8 cellular contexts compared by ENCODE assay signal in genomic region chr1:234986750-234987414, GRCh38.
A peak's percentile ranks its signal among the peaks of the same experiment; 100 is the strongest.
DNase-seq lines count a peak whose midpoint lies in the region; ATAC-seq and TF ChIP-seq lines count a peak whose summit lies in the region.

No MANE protein-coding gene starts in this region.

- dilution Hi-C loops in mammary epithelial cell (cut with HindIII; ENCODE audit: low sequenced_read_pairs) = no loop called here

- H3K27ac ChIP-seq in mammary epithelial cell (ENCODE audit: insufficient read depth, low read depth, low read length) = peak overlapping the region; percentile 37
- peak overlapping the region; percentile 83 to 94 for H3K27ac ChIP-seq in lung (ENCODE audit: low read depth in 1 of 2, low read length in 1 of 2)
- H3K27ac ChIP-seq in tibial nerve = peak overlapping the region; percentile 73 to 93 (median 86)

- CTCF ChIA-PET in activated CD4-positive, alpha-beta T cell treated with anti-CD3 and anti-CD28 coated beads, Interleukin-2, amount 10 ng/mL, durations not matched to agents 7 days and 5 days (lab: Charles Lee) = interaction anchor here (1.8 kb wide), 1 partner anchor 10 kb away, joined by 3 read pairs; no protein-coding TSS in a partner anchor
- CTCF ChIA-PET in mammary epithelial cell (lab: Charles Lee; ENCODE audit: low non-redundant PET) = no interaction called here

- H3K4me2 ChIP-seq in mammary epithelial cell (ENCODE audit: insufficient read depth, low read depth, low read length) = no peak overlapping the region

- H2AFZ ChIP-seq in mammary epithelial cell (ENCODE audit: low read depth, low read length) = peak overlapping the region; percentile 46

- TF ChIP-seq CTCF in mammary epithelial cell (conservative IDR thresholded peaks at IDR 0.05 in 1 of 2, IDR thresholded peaks at IDR 0.05 in 1 of 2; ENCODE audit: extremely low read depth in 1 of 2, insufficient read depth in 1 of 2, low read depth in 1 of 2, low read length in 2 of 2) (no peak), lung (IDR thresholded peaks at IDR 0.05; ENCODE audit: control extremely low read depth, extremely low read depth) (no peak), tibial nerve (IDR thresholded peaks at IDR 0.05) (no peak)

- peak overlapping the region; percentile 16 for H3K9ac ChIP-seq in mammary epithelial cell (ENCODE audit: insufficient read depth, low read length)

- no peaks in the 10 kb centered on the region for H3K27me3 Mint-ChIP-seq in activated CD4-positive, alpha-beta T cell treated with anti-CD3 and anti-CD28 coated beads, Interleukin-2, amount 10 ng/mL, durations not matched to agents 7 days and 5 days

- no peaks in the 10 kb centered on the region for H3K79me2 ChIP-seq in mammary epithelial cell (ENCODE audit: insufficient read depth, low read length)

- in situ Hi-C loops in mammary epithelial cell (cut with MboI; ENCODE audit: low sequenced_read_pairs in 2 of 2) = no loop called here

- H3K4me1 ChIP-seq in mammary epithelial cell (ENCODE audit: insufficient read depth, low read length) (peaks cover 23% of the 10 kb centered on the region), lung (ENCODE audit: control insufficient read depth in 2 of 2, insufficient read depth in 2 of 2, low read length in 2 of 2) (peaks cover 3 to 16% of the 10 kb centered on the region in 2 donors), tibial nerve (peaks cover 0 to 65% (median 51%) of the 10 kb centered on the region in 4 donors)

- no peak overlapping the region for H3K4me3 Mint-ChIP-seq in activated CD4-positive, alpha-beta T cell treated with anti-CD3 and anti-CD28 coated beads, Interleukin-2, amount 10 ng/mL, durations not matched to agents 7 days and 5 days

- no peak for TF ChIP-seq POLR2A in tibial nerve (IDR thresholded peaks at IDR 0.05)

- intact Hi-C loops in mammary epithelial cell (cut with micrococcal nuclease) = no loop called here

- H3K9me3 Mint-ChIP-seq in activated CD4-positive, alpha-beta T cell treated with anti-CD3 and anti-CD28 coated beads, Interleukin-2, amount 10 ng/mL, durations not matched to agents 7 days and 5 days = peaks cover 8% of the 10 kb centered on the region

- TF ChIP-seq EP300 in tibial nerve (IDR thresholded peaks at IDR 0.05) = peak; percentile 41 to 65

- H3K9me3 ChIP-seq in mammary epithelial cell (replicated peaks; ENCODE audit: insufficient read depth, low read length) (no peaks in the 10 kb centered on the region), lung (ENCODE audit: control insufficient read depth in 2 of 2, insufficient read depth in 1 of 2, low read length in 1 of 2) (no peaks in the 10 kb centered on the region), tibial nerve (no peaks in the 10 kb centered on the region)

- WGBS in mammary epithelial cell (ENCODE audit: low coverage, missing lambda C conversion rate) = 47% methylated on average over 7 of the region's 9 CpGs
- WGBS in lung, 2 donors = 43 to 70% methylated on average over 9 of the region's 9 CpGs
- WGBS in tibial nerve, 2 donors = 18 to 23% methylated on average over 9 of the region's 9 CpGs

- H3K4me3 ChIP-seq in mammary epithelial cell (replicated peaks in 1 of 3; ENCODE audit: insufficient read depth in 1 of 3, low read depth in 2 of 3, low read length in 3 of 3) (no peak overlapping the region), lung (no peak overlapping the region), tibial nerve (no peak overlapping the region)

- BruUV-seq in mammary epithelial cell (replicated peaks; lab: Mats Ljungman, UMichigan) = no TSS peak

- peaks cover 66% of the 10 kb centered on the region for H3K4me1 Mint-ChIP-seq in activated CD4-positive, alpha-beta T cell treated with anti-CD3 and anti-CD28 coated beads, Interleukin-2, amount 10 ng/mL, durations not matched to agents 7 days and 5 days

- no peaks in the 10 kb centered on the region for H4K20me1 ChIP-seq in mammary epithelial cell (ENCODE audit: insufficient read depth, low read length)

- no peak for ATAC-seq in lung (ENCODE audit: insufficient read depth, low FRiP score)

- H3K36me3 ChIP-seq in mammary epithelial cell (ENCODE audit: insufficient read depth, low read length) (no peaks in the 10 kb centered on the region), lung (ENCODE audit: control insufficient read depth in 2 of 2, insufficient read depth in 2 of 2, low read length in 2 of 2) (no peaks in the 10 kb centered on the region), tibial nerve (no peaks in the 10 kb centered on the region)

- DNase-seq in activated CD4-positive, alpha-beta T cell treated with anti-CD3 and anti-CD28 coated beads, Interleukin-2, amount 10 ng/mL, durations not matched to agents 7 days and 5 days = no peak
- DNase-seq in activated CD4-positive, alpha-beta T cell treated with anti-CD3 and anti-CD28 coated beads, Interleukin-2, amount 50 U/mL, for 1 hour = no peak
- DNase-seq in mammary epithelial cell (peak; percentile 53), lung (ENCODE audit: low spot score) (no peak), tibial nerve (ENCODE audit: low spot score in 2 of 2) (no peak), NCI-H2029 (lab: John Stamatoyannopoulos, UW) (no peak), NCI-H1092 treated with DMSO at 0.1 percent for 48 hours (lab: John Stamatoyannopoulos, UW) (no peak)
- no peak for DNase-seq in stimulated activated CD4-positive, alpha-beta T cell treated with anti-CD3 and anti-CD28 coated beads, Interleukin-2, amount 100 ng/mL, for 48 hours

- peaks cover 8% of the 10 kb centered on the region for H3K36me3 Mint-ChIP-seq in activated CD4-positive, alpha-beta T cell treated with anti-CD3 and anti-CD28 coated beads, Interleukin-2, amount 10 ng/mL, durations not matched to agents 7 days and 5 days (ENCODE audit: low read depth)

- POLR2A ChIA-PET in activated CD4-positive, alpha-beta T cell treated with anti-CD3 and anti-CD28 coated beads, Interleukin-2, amount 10 ng/mL, durations not matched to agents 7 days and 5 days (lab: Charles Lee) = no interaction called here

- H3K27me3 ChIP-seq in mammary epithelial cell (ENCODE audit: insufficient read depth, low read length) (no peaks in the 10 kb centered on the region), lung (ENCODE audit: control insufficient read depth, insufficient read depth) (no peaks in the 10 kb centered on the region), tibial nerve (no peaks in the 10 kb centered on the region)

- peak overlapping the region; percentile 84 for H3K27ac Mint-ChIP-seq in activated CD4-positive, alpha-beta T cell treated with anti-CD3 and anti-CD28 coated beads, Interleukin-2, amount 10 ng/mL, durations not matched to agents 7 days and 5 days

Comparison
In these comparisons a context has a peak if more than half of its experiments do, and no peak if none do; other contexts are left out.
1. H3K27ac ChIP-seq: peak in every context shown above with its lines; median percentile 88 in lung; 86 in tibial nerve; 37 in mammary epithelial cell.